Comparison of ENCODE assay signal across 10 cellular contexts in the genomic region with DNA sequence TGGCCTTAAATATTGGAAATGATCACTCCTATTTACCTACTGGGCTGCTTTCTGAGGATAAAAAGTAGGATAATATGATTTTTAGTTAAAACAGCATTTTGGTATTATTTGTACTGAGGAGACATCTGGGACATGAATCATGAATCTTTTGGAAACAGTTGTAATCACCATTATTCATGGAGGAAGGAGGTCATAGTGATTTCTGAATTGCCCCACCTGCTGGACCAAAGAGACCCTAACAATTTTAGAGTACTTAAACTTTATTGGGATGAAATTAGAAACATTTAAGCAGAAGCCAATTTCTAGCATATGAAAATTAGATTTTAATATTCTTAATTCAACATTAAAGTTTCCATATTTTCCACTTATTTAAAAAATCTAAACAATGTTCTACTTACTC.
A peak's percentile ranks its signal among the peaks of the same experiment; 100 is the strongest.
DNase-seq lines count a peak whose midpoint lies in the region; ATAC-seq and TF ChIP-seq lines count a peak whose summit lies in the region.
"Had no signal": no experiment of that assay in that cellular context is flagged by ENCODE, and none has a peak within 500 bp of the region (broad histone marks: within the 10 kb centered on the region; RNA-seq: fewer than 3 reads in every experiment).

No MANE protein-coding gene starts in this region.

- ATAC-seq in psoas muscle: no peak

- H3K27me3 ChIP-seq in psoas muscle (ENCODE audit: insufficient read depth in 3 of 3, low read length in 2 of 3) (no peaks in the 10 kb centered on the region), esophagus muscularis mucosa (no peaks in the 10 kb centered on the region)
- H3K27me3 ChIP-seq: ascending aorta had no signal

- no peak for TF ChIP-seq EP300 in esophagus muscularis mucosa (IDR thresholded peaks at IDR 0.05)

- H3K9me3 ChIP-seq in psoas muscle: no peaks in the 10 kb centered on the region
- no peaks in the 10 kb centered on the region for H3K9me3 ChIP-seq in esophagus muscularis mucosa
- H3K9me3 ChIP-seq: ascending aorta had no signal

- CTCF ChIA-PET in activated CD4-positive, alpha-beta T cell treated with anti-CD3 and anti-CD28 coated beads, Interleukin-2, amount 10 ng/mL, durations not matched to agents 7 days and 5 days (lab: Charles Lee): no interaction called here

- no peaks in the 10 kb centered on the region for H3K4me1 ChIP-seq in psoas muscle
- H3K4me1 ChIP-seq in esophagus muscularis mucosa: peaks cover 0 to 6% (median 0%) of the 10 kb centered on the region in 4 donors
- H3K4me1 ChIP-seq: ascending aorta had no signal

- H3K4me3 Mint-ChIP-seq in endothelial cell (ENCODE audit: unreplicated experiment): no peak overlapping the region
- H3K4me3 Mint-ChIP-seq in activated CD4-positive, alpha-beta T cell treated with anti-CD3 and anti-CD28 coated beads, Interleukin-2, amount 10 ng/mL, durations not matched to agents 7 days and 5 days: no peak overlapping the region
- H3K4me3 Mint-ChIP-seq: T-helper 2 cell treated with Interferon-gamma antibody and Interleukin-4, amounts not matched to agents 5 μg/mL and 100 μg/mL, for 36 hours had no signal

- no peak overlapping the region for H3K27ac Mint-ChIP-seq in endothelial cell (ENCODE audit: unreplicated experiment)
- H3K27ac Mint-ChIP-seq in activated CD4-positive, alpha-beta T cell treated with anti-CD3 and anti-CD28 coated beads, Interleukin-2, amount 10 ng/mL, durations not matched to agents 7 days and 5 days: no peak overlapping the region
- H3K27ac Mint-ChIP-seq: T-helper 2 cell treated with Interferon-gamma antibody and Interleukin-4, amounts not matched to agents 5 μg/mL and 100 μg/mL, for 36 hours had no signal

- H3K36me3 ChIP-seq in psoas muscle (ENCODE audit: insufficient read depth in 1 of 2, low read depth in 1 of 2) (no peaks in the 10 kb centered on the region), esophagus muscularis mucosa (peaks cover 0 to 4% (median 0%) of the 10 kb centered on the region in 4 donors)

- DNase-seq in DMS 273 (lab: John Stamatoyannopoulos, UW; ENCODE audit: unreplicated experiment) (peak; percentile 36), DMS 273 treated with DMSO at 0.1 percent for 48 hours (lab: John Stamatoyannopoulos, UW) (no peak), NCI-H460 (ENCODE audit: extremely low read depth, low read depth) (peak; percentile 20), endothelial cell (ENCODE audit: low spot score) (peak; percentile 6), pulmonary artery endothelial cell (ENCODE audit: low read depth, low spot score) (peak; percentile 3), psoas muscle (no peak), esophagus muscularis mucosa (ENCODE audit: extremely low spot score) (no peak)
- DNase-seq in activated CD4-positive, alpha-beta T cell treated with anti-CD3 and anti-CD28 coated beads, Interleukin-2, amount 10 ng/mL, durations not matched to agents 7 days and 5 days: no peak

- no peaks in the 10 kb centered on the region for H3K4me1 Mint-ChIP-seq in endothelial cell (ENCODE audit: unreplicated experiment)
- H3K4me1 Mint-ChIP-seq in activated CD4-positive, alpha-beta T cell treated with anti-CD3 and anti-CD28 coated beads, Interleukin-2, amount 10 ng/mL, durations not matched to agents 7 days and 5 days: peaks cover 2% of the 10 kb centered on the region

- H3K36me3 Mint-ChIP-seq in endothelial cell (ENCODE audit: low read depth, unreplicated experiment): peaks cover 8% of the 10 kb centered on the region
- H3K36me3 Mint-ChIP-seq in activated CD4-positive, alpha-beta T cell treated with anti-CD3 and anti-CD28 coated beads, Interleukin-2, amount 10 ng/mL, durations not matched to agents 7 days and 5 days (ENCODE audit: low read depth): peaks cover 26% of the 10 kb centered on the region

- H3K27ac ChIP-seq in psoas muscle: no peak overlapping the region
- no peak overlapping the region for H3K27ac ChIP-seq in esophagus muscularis mucosa (replicated peaks in 1 of 4)
- H3K27ac ChIP-seq: ascending aorta had no signal

- H3K9me3 Mint-ChIP-seq in endothelial cell (ENCODE audit: unreplicated experiment): no peaks in the 10 kb centered on the region
- H3K9me3 Mint-ChIP-seq in activated CD4-positive, alpha-beta T cell treated with anti-CD3 and anti-CD28 coated beads, Interleukin-2, amount 10 ng/mL, durations not matched to agents 7 days and 5 days: peaks cover 5% of the 10 kb centered on the region

- POLR2A ChIA-PET in activated CD4-positive, alpha-beta T cell treated with anti-CD3 and anti-CD28 coated beads, Interleukin-2, amount 10 ng/mL, durations not matched to agents 7 days and 5 days (lab: Charles Lee): no interaction called here

- intact Hi-C loops in psoas muscle (cut with DNase I) (no loop called here), esophagus muscularis mucosa (cut with DNase I) (no loop called here)

- TF ChIP-seq CTCF in endothelial cell (IDR thresholded peaks at IDR 0.05; ENCODE audit: unreplicated experiment): peak; percentile 63
- no peak for TF ChIP-seq CTCF in psoas muscle (IDR thresholded peaks at IDR 0.05)
- TF ChIP-seq CTCF in esophagus muscularis mucosa (IDR thresholded peaks at IDR 0.05): no peak

- H3K4me3 ChIP-seq in psoas muscle (no peak overlapping the region), esophagus muscularis mucosa (no peak overlapping the region)
- H3K4me3 ChIP-seq: ascending aorta had no signal

- peaks cover 3% of the 10 kb centered on the region for H3K27me3 Mint-ChIP-seq in endothelial cell (ENCODE audit: unreplicated experiment)
- H3K27me3 Mint-ChIP-seq in activated CD4-positive, alpha-beta T cell treated with anti-CD3 and anti-CD28 coated beads, Interleukin-2, amount 10 ng/mL, durations not matched to agents 7 days and 5 days: no peaks in the 10 kb centered on the region

- TF ChIP-seq POLR2A in esophagus muscularis mucosa (IDR thresholded peaks at IDR 0.05; ENCODE audit: low read depth): no peak

Comparison
In these comparisons a context has a peak if more than half of its experiments do, and no peak if none do; other contexts are left out.
1. DNase-seq: peak in DMS 273 (single experiment), NCI-H460 (single experiment), endothelial cell (single experiment) and pulmonary artery endothelial cell (single experiment); none in DMS 273 treated with DMSO at 0.1 percent for 48 hours (single experiment), psoas muscle (0 of 2), activated CD4-positive, alpha-beta T cell treated with anti-CD3 and anti-CD28 coated beads, Interleukin-2, amount 10 ng/mL, durations not matched to agents 7 days and 5 days (single experiment) and esophagus muscularis mucosa (single experiment).